24 cellular contexts compared by ENCODE assay signal in the genomic region with DNA sequence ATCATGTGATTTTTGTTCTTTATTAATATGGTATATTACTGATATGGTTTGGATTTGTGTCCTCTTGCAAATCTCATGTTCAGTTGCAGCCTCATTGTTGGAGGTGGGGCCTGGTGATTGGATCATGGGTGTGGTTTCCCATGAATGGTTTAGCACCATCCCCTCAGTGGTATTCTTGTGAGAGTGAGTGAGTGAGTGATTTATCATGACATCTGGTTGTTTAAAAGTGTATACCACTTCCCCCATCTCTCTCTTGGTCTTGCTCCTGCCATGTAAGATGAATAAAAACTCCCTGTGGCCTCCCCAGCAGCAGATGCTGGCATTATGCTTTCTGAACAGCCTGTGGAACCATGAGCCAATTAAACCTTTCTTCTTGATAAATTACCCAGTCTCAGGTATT.
DNase-seq lines count a peak whose midpoint lies in the region; ATAC-seq, FAIRE-seq and TF ChIP-seq lines count a peak whose summit lies in the region.
"Had no signal": no experiment of that assay in that cellular context is flagged by ENCODE, and none has a peak within 500 bp of the region (broad histone marks: within the 10 kb centered on the region; RNA-seq: fewer than 3 reads in every experiment).

No MANE protein-coding gene starts in this region.

- POLR2A ChIA-PET in activated CD8-positive, alpha-beta T cell treated with anti-CD3 and anti-CD28 coated beads for 36 hours (lab: Charles Lee): no interaction called here
- POLR2A ChIA-PET in activated CD8-positive, alpha-beta T cell treated with anti-CD3 and anti-CD28 coated beads, Interleukin-2, amount 10 ng/mL, durations not matched to agents 7 days and 5 days (lab: Charles Lee): no interaction called here

- no peak overlapping the region for H3K27ac Mint-ChIP-seq in activated CD8-positive, alpha-beta T cell treated with anti-CD3 and anti-CD28 coated beads for 36 hours
- H3K27ac Mint-ChIP-seq in activated CD8-positive, alpha-beta T cell treated with anti-CD3 and anti-CD28 coated beads, Interleukin-2, amount 10 ng/mL, durations not matched to agents 7 days and 5 days: no peak overlapping the region
- no peak overlapping the region for H3K27ac Mint-ChIP-seq in astrocyte (ENCODE audit: unreplicated experiment)
- H3K27ac Mint-ChIP-seq: CD14-positive monocyte; CD4-positive, alpha-beta T cell; CD8-positive, alpha-beta memory T cell; GM23338 had no signal

- no peaks in the 10 kb centered on the region for H3K9me3 Mint-ChIP-seq in activated CD8-positive, alpha-beta T cell treated with anti-CD3 and anti-CD28 coated beads for 36 hours
- no peaks in the 10 kb centered on the region for H3K9me3 Mint-ChIP-seq in activated CD8-positive, alpha-beta T cell treated with anti-CD3 and anti-CD28 coated beads, Interleukin-2, amount 10 ng/mL, durations not matched to agents 7 days and 5 days (ENCODE audit: insufficient read depth)
- no peaks in the 10 kb centered on the region for H3K9me3 Mint-ChIP-seq in astrocyte (ENCODE audit: unreplicated experiment)
- H3K9me3 Mint-ChIP-seq: CD4-positive, alpha-beta T cell had no signal

- H3K27me3 ChIP-seq in astrocyte (ENCODE audit: insufficient read depth, low read length): no peaks in the 10 kb centered on the region
- H3K27me3 ChIP-seq: BE2C; BLaER1 treated with 17β-estradiol and CSF1 and Interleukin-3, amounts not matched to agents 10 nM and 100 nM had no signal

- no peaks in the 10 kb centered on the region for H3K36me3 Mint-ChIP-seq in activated CD8-positive, alpha-beta T cell treated with anti-CD3 and anti-CD28 coated beads for 36 hours (ENCODE audit: low read depth)
- no peaks in the 10 kb centered on the region for H3K36me3 Mint-ChIP-seq in activated CD8-positive, alpha-beta T cell treated with anti-CD3 and anti-CD28 coated beads, Interleukin-2, amount 10 ng/mL, durations not matched to agents 7 days and 5 days (ENCODE audit: low read depth)
- H3K36me3 Mint-ChIP-seq in astrocyte (ENCODE audit: low read depth, unreplicated experiment): no peaks in the 10 kb centered on the region
- H3K36me3 Mint-ChIP-seq: CD14-positive monocyte; CD8-positive, alpha-beta memory T cell had no signal

- intact Hi-C loops in activated CD8-positive, alpha-beta T cell treated with anti-CD3 and anti-CD28 coated beads for 36 hours (cut with micrococcal nuclease): no loop called here

- H3K79me2 ChIP-seq in astrocyte (ENCODE audit: insufficient read depth, low read length): no peaks in the 10 kb centered on the region

- H3K4me3 ChIP-seq in astrocyte (ENCODE audit: insufficient read depth, low read depth, low read length): no peak overlapping the region
- H3K4me3 ChIP-seq: A549; BLaER1 treated with 17β-estradiol and CSF1 and Interleukin-3, amounts not matched to agents 10 nM and 100 nM; GM12878; GM23338; HAP-1 had no signal

- no peaks in the 10 kb centered on the region for H3K36me3 ChIP-seq in astrocyte (ENCODE audit: insufficient read depth, low read length)
- H3K36me3 ChIP-seq: BE2C; BLaER1 treated with 17β-estradiol and CSF1 and Interleukin-3, amounts not matched to agents 10 nM and 100 nM; HAP-1 had no signal

- CTCF ChIA-PET in activated CD8-positive, alpha-beta T cell treated with anti-CD3 and anti-CD28 coated beads for 36 hours (lab: Charles Lee): no interaction called here
- CTCF ChIA-PET in activated CD8-positive, alpha-beta T cell treated with anti-CD3 and anti-CD28 coated beads, Interleukin-2, amount 10 ng/mL, durations not matched to agents 7 days and 5 days (lab: Charles Lee): no interaction called here

- peaks cover 20% of the 10 kb centered on the region for H3K4me1 Mint-ChIP-seq in activated CD8-positive, alpha-beta T cell treated with anti-CD3 and anti-CD28 coated beads for 36 hours (ENCODE audit: low read depth)
- no peaks in the 10 kb centered on the region for H3K4me1 Mint-ChIP-seq in activated CD8-positive, alpha-beta T cell treated with anti-CD3 and anti-CD28 coated beads, Interleukin-2, amount 10 ng/mL, durations not matched to agents 7 days and 5 days (ENCODE audit: low read depth)
- H3K4me1 Mint-ChIP-seq in astrocyte (ENCODE audit: low read depth, unreplicated experiment): no peaks in the 10 kb centered on the region
- H3K4me1 Mint-ChIP-seq: CD14-positive monocyte; CD8-positive, alpha-beta memory T cell had no signal

- H3K4me1 ChIP-seq in astrocyte (ENCODE audit: insufficient read depth, low read length): no peaks in the 10 kb centered on the region
- H3K4me1 ChIP-seq: A549; BE2C; BLaER1 treated with 17β-estradiol and CSF1 and Interleukin-3, amounts not matched to agents 10 nM and 100 nM; HAP-1 had no signal

- H4K20me1 ChIP-seq in astrocyte (ENCODE audit: insufficient read depth, low read length): no peaks in the 10 kb centered on the region
- H4K20me1 ChIP-seq: BLaER1 treated with 17β-estradiol and CSF1 and Interleukin-3, amounts not matched to agents 10 nM and 100 nM had no signal

- peak; percentile 58 for ATAC-seq in activated CD8-positive, alpha-beta T cell treated with anti-CD3 and anti-CD28 coated beads for 36 hours
- no peak for ATAC-seq in activated CD8-positive, alpha-beta T cell treated with anti-CD3 and anti-CD28 coated beads, Interleukin-2, amount 10 ng/mL, durations not matched to agents 7 days and 5 days
- ATAC-seq in stimulated activated naive CD8-positive, alpha-beta T cell treated with anti-CD3 and anti-CD28 coated beads, Interleukin-15, Interleukin-2, amounts not matched to agents 100 U/mL and 50 U/mL, for 24 hours: peak; percentile 51
- ATAC-seq in HG02885 (IDR thresholded peaks at IDR 0.05; ENCODE audit: poor library complexity, unreplicated experiment): no peak
- ATAC-seq in GM21360 (IDR thresholded peaks at IDR 0.05; ENCODE audit: unreplicated experiment): no peak
- ATAC-seq: A549, GM12878, GM23338 had no signal

- H3K9me3 ChIP-seq in astrocyte (ENCODE audit: insufficient read depth, low read depth, low read length): no peaks in the 10 kb centered on the region
- H3K9me3 ChIP-seq: A549, BE2C, HAP-1 had no signal

- H3K27me3 Mint-ChIP-seq in activated CD8-positive, alpha-beta T cell treated with anti-CD3 and anti-CD28 coated beads for 36 hours: peaks cover 1% of the 10 kb centered on the region
- H3K27me3 Mint-ChIP-seq in activated CD8-positive, alpha-beta T cell treated with anti-CD3 and anti-CD28 coated beads, Interleukin-2, amount 10 ng/mL, durations not matched to agents 7 days and 5 days (ENCODE audit: low read depth): no peaks in the 10 kb centered on the region
- no peaks in the 10 kb centered on the region for H3K27me3 Mint-ChIP-seq in astrocyte (ENCODE audit: low read depth, unreplicated experiment)
- H3K27me3 Mint-ChIP-seq: CD4-positive, alpha-beta T cell had no signal

- H3K4me2 ChIP-seq in astrocyte (ENCODE audit: low read length): no peak overlapping the region
- H3K4me2 ChIP-seq: A549; BLaER1 treated with 17β-estradiol and CSF1 and Interleukin-3, amounts not matched to agents 10 nM and 100 nM; GM23338 had no signal

- no peak overlapping the region for H3K4me3 Mint-ChIP-seq in activated CD8-positive, alpha-beta T cell treated with anti-CD3 and anti-CD28 coated beads for 36 hours
- H3K4me3 Mint-ChIP-seq in activated CD8-positive, alpha-beta T cell treated with anti-CD3 and anti-CD28 coated beads, Interleukin-2, amount 10 ng/mL, durations not matched to agents 7 days and 5 days: no peak overlapping the region
- H3K4me3 Mint-ChIP-seq in astrocyte (ENCODE audit: unreplicated experiment): no peak overlapping the region
- H3K4me3 Mint-ChIP-seq: CD14-positive monocyte; CD4-positive, alpha-beta T cell; CD8-positive, alpha-beta memory T cell; GM23338 had no signal

- no peak overlapping the region for H2AFZ ChIP-seq in astrocyte (ENCODE audit: low read depth, low read length)
- H2AFZ ChIP-seq: GM23338 had no signal

- H3K9ac ChIP-seq in astrocyte (ENCODE audit: low read length): no peak overlapping the region
- H3K9ac ChIP-seq: BLaER1 treated with 17β-estradiol and CSF1 and Interleukin-3, amounts not matched to agents 10 nM and 100 nM had no signal

- DNase-seq in activated CD8-positive, alpha-beta T cell treated with anti-CD3 and anti-CD28 coated beads for 36 hours: peak; percentile 6
- DNase-seq in activated CD8-positive, alpha-beta T cell treated with anti-CD3 and anti-CD28 coated beads, Interleukin-2, amount 10 ng/mL, durations not matched to agents 7 days and 5 days: no peak
- DNase-seq in MV-4-11 (lab: John Stamatoyannopoulos, UW) (peak; percentile 3), astrocyte (ENCODE audit: low read depth) (no peak)
- DNase-seq in stimulated activated naive CD8-positive, alpha-beta T cell treated with anti-CD3 and anti-CD28 coated beads, Interleukin-15, Interleukin-2, amounts not matched to agents 100 U/mL and 50 U/mL, for 24 hours: no peak
- DNase-seq: 8988T; ACHN; AML-193; BE2C; CD4-positive, alpha-beta T cell; CD8-positive, alpha-beta memory T cell; DMS 273 treated with DMSO at 0.1 percent for 48 hours; DMS79; EL; GDM1 had no signal

- TF ChIP-seq CTCF in activated CD8-positive, alpha-beta T cell treated with anti-CD3 and anti-CD28 coated beads for 36 hours (IDR thresholded peaks at IDR 0.05): no peak
- TF ChIP-seq CTCF in astrocyte (IDR thresholded peaks at IDR 0.05; ENCODE audit: insufficient read depth, low read depth, low read length): no peak

- FAIRE-seq in astrocyte (lab: Jason Lieb, UNC): peak; percentile 58
- FAIRE-seq: D721Med, GM12878 had no signal

- H3K27ac ChIP-seq in astrocyte (ENCODE audit: low read depth, low read length): no peak overlapping the region
- H3K27ac ChIP-seq: A549; BLaER1 treated with 17β-estradiol and CSF1 and Interleukin-3, amounts not matched to agents 10 nM and 100 nM had no signal

Comparison
In these comparisons a context has a peak if more than half of its experiments do, and no peak if none do; other contexts are left out.
1. ATAC-seq: peak in activated CD8-positive, alpha-beta T cell treated with anti-CD3 and anti-CD28 coated beads for 36 hours (single experiment) and stimulated activated naive CD8-positive, alpha-beta T cell treated with anti-CD3 and anti-CD28 coated beads, Interleukin-15, Interleukin-2, amounts not matched to agents 100 U/mL and 50 U/mL, for 24 hours (single experiment); none in activated CD8-positive, alpha-beta T cell treated with anti-CD3 and anti-CD28 coated beads, Interleukin-2, amount 10 ng/mL, durations not matched to agents 7 days and 5 days (single experiment), HG02885 (single experiment) and GM21360 (single experiment).
2. DNase-seq: peak in activated CD8-positive, alpha-beta T cell treated with anti-CD3 and anti-CD28 coated beads for 36 hours (single experiment) and MV-4-11 (single experiment); none in activated CD8-positive, alpha-beta T cell treated with anti-CD3 and anti-CD28 coated beads, Interleukin-2, amount 10 ng/mL, durations not matched to agents 7 days and 5 days (single experiment), astrocyte (single experiment) and stimulated activated naive CD8-positive, alpha-beta T cell treated with anti-CD3 and anti-CD28 coated beads, Interleukin-15, Interleukin-2, amounts not matched to agents 100 U/mL and 50 U/mL, for 24 hours (single experiment).